In the genomic region with DNA sequence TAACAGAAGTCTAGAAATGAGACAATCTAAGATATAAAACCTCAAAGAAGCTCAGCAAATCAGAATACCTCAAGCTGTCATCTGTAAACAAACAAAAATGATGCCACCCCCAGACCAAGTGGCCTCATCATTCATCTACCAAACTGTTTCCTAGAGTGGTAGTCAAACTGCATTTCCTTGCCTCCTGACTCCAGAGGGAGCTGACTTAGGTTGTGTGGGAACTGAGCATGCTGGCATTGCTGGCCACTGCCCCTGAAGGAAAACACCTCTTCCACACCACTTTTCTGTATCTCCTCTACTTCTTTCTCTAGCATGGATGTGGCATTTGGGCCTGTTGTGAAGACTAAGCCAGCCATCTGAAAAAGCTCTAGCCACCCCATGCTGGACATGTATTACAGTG, we compare ENCODE assay signal across 19 cellular contexts. TPM values are rescaled to one million over a fixed set of nuclear protein-coding genes. Genes with fewer than 3 reads are reported as not detected.
DNase-seq lines count a peak whose midpoint lies in the region; ATAC-seq, FAIRE-seq and TF ChIP-seq lines count a peak whose summit lies in the region.
"Had no signal": no experiment of that assay in that cellular context is flagged by ENCODE, and none has a peak within 500 bp of the region (broad histone marks: within the 10 kb centered on the region; RNA-seq: fewer than 3 reads in every experiment).

No MANE protein-coding gene starts in this region.

- no peaks in the 10 kb centered on the region for H3K36me3 ChIP-seq in H7 (replicated peaks; ENCODE audit: control insufficient read depth, insufficient read depth, low read length)
- H3K36me3 ChIP-seq in Panc1 (ENCODE audit: control insufficient read depth, insufficient read depth, low read length) = no peaks in the 10 kb centered on the region
- no peaks in the 10 kb centered on the region for H3K36me3 ChIP-seq in HepG2 (replicated peaks in 1 of 2; ENCODE audit: control insufficient read depth in 1 of 2, insufficient read depth in 2 of 2, low read length in 2 of 2)
- H3K36me3 ChIP-seq: Peyer's patch had no signal

- H3K4me1 ChIP-seq in Panc1 (ENCODE audit: control insufficient read depth, insufficient read depth, low read length) (no peaks in the 10 kb centered on the region), HepG2 (ENCODE audit: insufficient read depth, low read length) (peaks cover 5% of the 10 kb centered on the region; the same call in 1 of the 2 replicates)
- H3K4me1 ChIP-seq: Peyer's patch had no signal

- BruUV-seq in Panc1 (replicated peaks; lab: Mats Ljungman, UMichigan) (no TSS peak), HepG2 (replicated peaks; lab: Mats Ljungman, UMichigan) (no TSS peak)

- no peak for FAIRE-seq in HepG2 (lab: Jason Lieb, UNC)

- H3K4me3 ChIP-seq in H7 (ENCODE audit: insufficient read depth, low read depth, low read length) (no peak overlapping the region), Panc1 (ENCODE audit: low read depth in 2 of 2, low read length in 2 of 2) (no peak overlapping the region), HepG2 (replicated peaks in 1 of 3; ENCODE audit: insufficient read depth in 1 of 3, low read depth in 2 of 3, low read length in 3 of 3) (no peak overlapping the region)
- H3K4me3 ChIP-seq: Peyer's patch had no signal

- no peak for TF ChIP-seq CTCF in Panc1 (IDR thresholded peaks at IDR 0.05)
- no peak for TF ChIP-seq CTCF in HepG2 (CRISPR knock-in tag; IDR thresholded peaks at IDR 0.05)
- TF ChIP-seq CTCF in natural killer cell (IDR thresholded peaks at IDR 0.05) = no peak

- H3K27ac Mint-ChIP-seq in natural killer cell = no peak overlapping the region
- H3K27ac Mint-ChIP-seq: CD4-positive, alpha-beta T cell had no signal

- H3K4me2 ChIP-seq in HepG2 (ENCODE audit: low read depth, low read length) = no peak overlapping the region
- H3K4me2 ChIP-seq: KMS-11 had no signal

- H3K27me3 ChIP-seq in H7 (ENCODE audit: control insufficient read depth, insufficient read depth, low read length) (no peaks in the 10 kb centered on the region), Panc1 (ENCODE audit: control insufficient read depth, insufficient read depth, low read length) (no peaks in the 10 kb centered on the region), HepG2 (ENCODE audit: control insufficient read depth in 1 of 2, insufficient read depth in 2 of 2, low read length in 2 of 2) (no peaks in the 10 kb centered on the region)
- H3K27me3 ChIP-seq: Peyer's patch had no signal

- no peaks in the 10 kb centered on the region for H3K79me2 ChIP-seq in HepG2 (ENCODE audit: insufficient read depth, low read length)

- no peaks in the 10 kb centered on the region for H3K36me3 Mint-ChIP-seq in natural killer cell

- no peaks in the 10 kb centered on the region for H3K27me3 Mint-ChIP-seq in natural killer cell (ENCODE audit: low read depth in 2 of 2)
- H3K27me3 Mint-ChIP-seq: CD4-positive, alpha-beta T cell had no signal

- no peaks in the 10 kb centered on the region for H3K4me1 Mint-ChIP-seq in natural killer cell

- TF ChIP-seq RAD21 in HepG2 (CRISPR knock-in tag; IDR thresholded peaks at IDR 0.05) = no peak

- intact Hi-C loops in Panc1 (cut with micrococcal nuclease; ENCODE audit: unreplicated experiment) (no loop called here), HepG2 (cut with micrococcal nuclease; ENCODE audit: unreplicated experiment) (no loop called here), natural killer cell (cut with micrococcal nuclease) (no loop called here)

- no peak overlapping the region for H3K4me3 Mint-ChIP-seq in natural killer cell
- H3K4me3 Mint-ChIP-seq: CD4-positive, alpha-beta T cell had no signal

- no peaks in the 10 kb centered on the region for H3K9me3 Mint-ChIP-seq in natural killer cell
- H3K9me3 Mint-ChIP-seq: CD4-positive, alpha-beta T cell had no signal

- no peak overlapping the region for H2AFZ ChIP-seq in HepG2 (ENCODE audit: low read length)

- POLR2A ChIA-PET in Panc1 (lab: Charles Lee) = no interaction called here
- POLR2A ChIA-PET in HepG2 (lab: Yijun Ruan, JAX) = no interaction called here

- H3K9me3 ChIP-seq in Panc1 (ENCODE audit: control insufficient read depth, insufficient read depth, low read depth, low read length) (no peaks in the 10 kb centered on the region), HepG2 (ENCODE audit: low read length) (no peaks in the 10 kb centered on the region)
- H3K9me3 ChIP-seq: Peyer's patch had no signal

- TF ChIP-seq EP300 in HepG2 (IDR thresholded peaks at IDR 0.05; ENCODE audit: low read depth in 2 of 2, low read length in 2 of 2) (no peak), HepG2 (CRISPR knock-in tag; IDR thresholded peaks at IDR 0.05; ENCODE audit: borderline replicate concordance) (no peak)

- 0 out of 2 replicates have a peak, but pooled peaks have one; percentile 51 for ATAC-seq in Panc1
- peak; percentile 52; the same call in 2 of the 3 replicates for ATAC-seq in HepG2
- ATAC-seq in natural killer cell = no peak
- no peak for ATAC-seq in HG03460 (IDR thresholded peaks at IDR 0.05; ENCODE audit: unreplicated experiment)
- ATAC-seq: HCT116 had no signal

- in situ Hi-C loops in Panc1 (cut with HindIII; ENCODE audit: low pct_unique_long_range_greater_than_20kb, low sequenced_read_pairs) (no loop called here), HepG2 (cut with HindIII; ENCODE audit: extremely low pct_ligation_motif_present, low pct_unique_long_range_greater_than_20kb) (no loop called here)

- H3K27ac ChIP-seq in Panc1 (ENCODE audit: low read length) (no peak overlapping the region), HepG2 (ENCODE audit: extremely low read length, insufficient read depth, low read length) (no peak overlapping the region)
- H3K27ac ChIP-seq: KMS-11, Peyer's patch had no signal

- CTCF ChIA-PET in Panc1 (lab: Charles Lee) (no interaction called here), HepG2 (lab: Yijun Ruan, JAX; ENCODE audit: low intra/inter-chr PET ratio, low total read pairs) (no interaction called here)

- DNase-seq in H7 = peak; percentile 35
- no peak for DNase-seq in Panc1 (ENCODE audit: low read depth, low spot score)
- DNase-seq in dermis blood vessel endothelial cell = peak; percentile 55
- DNase-seq in HepG2 (ENCODE audit: low spot score) = no peak
- no peak for DNase-seq in natural killer cell
- no peak for DNase-seq in NCI-H2227 treated with DMSO at 0.1 percent for 48 hours (lab: John Stamatoyannopoulos, UW)
- DNase-seq in nucleus accumbens (lab: John Stamatoyannopoulos, UW) = no peak
- DNase-seq: ACHN; CD4-positive, alpha-beta T cell; DMS53; NCI-H1436; NCI-H2029 treated with DMSO at 0.1 percent for 48 hours; NCI-H510A; NCI-H82; Peyer's patch; SHP77 treated with DMSO at 0.1 percent for 48 hours had no signal

- no peaks in the 10 kb centered on the region for H4K20me1 ChIP-seq in HepG2 (ENCODE audit: insufficient read depth, low read length)

- H3K9ac ChIP-seq in HepG2 (ENCODE audit: insufficient read depth, low read depth, low read length) = no peak overlapping the region
- H3K9ac ChIP-seq: KMS-11 had no signal

- TF ChIP-seq POLR2A in HepG2 (IDR thresholded peaks at IDR 0.05; ENCODE audit: insufficient read depth in 1 of 2, low read depth in 2 of 2, low read length in 2 of 2) = no peak

TF ChIP-seq in HepG2, 621 proteins besides CTCF, POLR2A, EP300 and RAD21 (continues in another document):
- TF ChIP-seq ZNF124 (CRISPR knock-in tag; IDR thresholded peaks at IDR 0.05) (no peak), ZNF891 (CRISPR knock-in tag; IDR thresholded peaks at IDR 0.05) (no peak)
- TF ChIP-seq, protein P1, sequence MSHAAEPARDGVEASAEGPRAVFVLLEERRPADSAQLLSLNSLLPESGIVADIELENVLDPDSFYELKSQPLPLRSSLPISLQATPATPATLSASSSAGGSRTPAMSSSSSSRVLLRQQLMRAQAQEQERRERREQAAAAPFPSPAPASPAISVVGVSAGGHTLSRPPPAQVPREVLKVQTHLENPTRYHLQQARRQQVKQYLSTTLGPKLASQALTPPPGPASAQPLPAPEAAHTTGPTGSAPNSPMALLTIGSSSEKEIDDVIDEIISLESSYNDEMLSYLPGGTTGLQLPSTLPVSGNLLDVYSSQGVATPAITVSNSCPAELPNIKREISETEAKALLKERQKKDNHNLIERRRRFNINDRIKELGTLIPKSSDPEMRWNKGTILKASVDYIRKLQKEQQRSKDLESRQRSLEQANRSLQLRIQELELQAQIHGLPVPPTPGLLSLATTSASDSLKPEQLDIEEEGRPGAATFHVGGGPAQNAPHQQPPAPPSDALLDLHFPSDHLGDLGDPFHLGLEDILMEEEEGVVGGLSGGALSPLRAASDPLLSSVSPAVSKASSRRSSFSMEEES (CRISPR knock-in tag; IDR thresholded peaks at IDR 0.05) = no peak

RNA-seq across cellular contexts. Expression of a gene that starts 56.3 kb away (rescaled TPM):
- total RNA-seq in H7 (2014; rRNA removed; shearing (Covaris generic)) = 2.5 and 5.1 TPM in 2 replicates
- total RNA-seq in Panc1 (2021; ENCODE audit: unreplicated experiment) (19.8 TPM), dermis blood vessel endothelial cell (10.6 and 12.1 TPM in 2 replicates), HepG2 (2016; rRNA removed; fragmentation: Illumina TruSeq; extraction: Trizol) (11.7 and 13.0 TPM in 2 replicates), natural killer cell (10 to 100 TPM in 2 of 3 donors, 1 to 10 TPM in 1; 9.0 to 11.8 (median 10.3) TPM)
- polyA plus RNA-seq in Panc1 (2012; ENCODE audit: insufficient read length) = 9.0 TPM
- total RNA-seq in HepG2 (2016; cell fraction: cytosol; rRNA removed; fragmentation: Illumina TruSeq; extraction: Trizol; ENCODE audit: low read depth) = 7.8 and 8.9 TPM in 2 replicates
- 11.9 and 13.9 TPM in 2 replicates for total RNA-seq in HepG2 (2016; cell fraction: insoluble cytoplasmic fraction; rRNA removed; fragmentation: Illumina TruSeq; extraction: Trizol)
- 9.7 and 11.7 TPM in 2 replicates for total RNA-seq in HepG2 (2016; cell fraction: membrane; rRNA removed; fragmentation: Illumina TruSeq; extraction: Trizol)
- 13.8 and 17.1 TPM in 2 replicates for total RNA-seq in HepG2 (2016; cell fraction: nucleus; rRNA removed; fragmentation: Illumina TruSeq; extraction: Trizol)
- 8.1 and 8.4 TPM in 2 replicates for polyA plus RNA-seq in HepG2 (2011; rRNA removed)
- polyA plus RNA-seq in HepG2 (2011; cell fraction: cytosol; rRNA removed) = 3.7 and 3.9 TPM in 2 replicates
- 9.0 and 9.8 TPM in 2 replicates for polyA plus RNA-seq in HepG2 (2011; cell fraction: nucleus; rRNA removed)
- polyA plus RNA-seq in HepG2 (2012) = 8.2 and 8.7 TPM in 2 replicates
- 8.5 and 10.7 TPM in 2 replicates for polyA plus RNA-seq in HepG2 (2016; cell fraction: cytosol; fragmentation: Illumina TruSeq; extraction: Trizol; ENCODE audit: low read depth)
- polyA plus RNA-seq in HepG2 (2016; cell fraction: insoluble cytoplasmic fraction; fragmentation: Illumina TruSeq; extraction: Trizol; ENCODE audit: low read depth) = 11.8 and 13.5 TPM in 2 replicates
- 8.4 and 11.6 TPM in 2 replicates for polyA plus RNA-seq in HepG2 (2016; cell fraction: membrane; fragmentation: Illumina TruSeq; extraction: Trizol; ENCODE audit: low read depth)
- 15.2 and 17.6 TPM in 2 replicates for polyA plus RNA-seq in HepG2 (2016; cell fraction: nucleus; fragmentation: Illumina TruSeq; extraction: Trizol; ENCODE audit: insufficient read depth, low read depth)
- polyA minus RNA-seq in HepG2 (2011; rRNA and poly(A)+ RNA removed; ENCODE audit: low replicate concordance) = 14.5 and 16.9 TPM in 2 replicates
- 4.8 and 7.9 TPM in 2 replicates for polyA minus RNA-seq in HepG2 (2011; cell fraction: cytosol; rRNA and poly(A)+ RNA removed)
- 8.8 and 10.6 TPM in 2 replicates for polyA minus RNA-seq in HepG2 (2011; cell fraction: nucleus; rRNA and poly(A)+ RNA removed)

Comparison
In these comparisons a context has a peak if more than half of its experiments do, and no peak if none do; other contexts are left out.
1. DNase-seq: peak in H7 (single experiment) and dermis blood vessel endothelial cell (single experiment); none in Panc1 (single experiment), HepG2 (single experiment), natural killer cell (single experiment), NCI-H2227 treated with DMSO at 0.1 percent for 48 hours (single experiment) and nucleus accumbens (0 of 56).
2. ATAC-seq: peak in Panc1 (single experiment) and HepG2 (single experiment); none in natural killer cell (0 of 3) and HG03460 (single experiment).